ENCODE assay signal across 34 cellular contexts in genomic region chr1:53471000-53471399, GRCh38. TPM values are rescaled to one million over a fixed set of nuclear protein-coding genes. Genes with fewer than 3 reads are reported as not detected.
"Had no signal": no experiment of that assay in that cellular context is flagged by ENCODE, and none has a peak within 500 bp of the region (broad histone marks: within the 10 kb centered on the region; RNA-seq: fewer than 3 reads in every experiment).

No MANE protein-coding gene starts in this region.

- H3K4me3 ChIP-seq: esophagus muscularis mucosa, gastrocnemius medialis had no signal

- H3K27ac ChIP-seq: brain microvascular endothelial cell, esophagus muscularis mucosa, foreskin keratinocyte, gastrocnemius medialis, heart left ventricle, WERI-Rb-1 had no signal

- DNase-seq: activated B cell treated with CpG ODN at 0.5 μM for 24 hours; activated CD4-positive, alpha-beta T cell treated with anti-CD3 and anti-CD28 coated beads for 48 hours; activated CD4-positive, alpha-beta T cell treated with anti-CD3 and anti-CD28 coated beads, Interleukin-2, amount 50 U/mL, for 1 hour; activated CD4-positive, alpha-beta T cell treated with anti-CD3 and anti-CD28 coated beads, Interleukin-2, amount 50 U/mL, for 48 hours; activated CD8-positive, alpha-beta memory T cell treated with anti-CD3 and anti-CD28 coated beads, Interleukin-2, amount 10 ng/mL, durations not matched to agents 7 days and 5 days; activated CD8-positive, alpha-beta memory T cell treated with anti-CD3 and anti-CD28 coated beads, Interleukin-2, amount 50 U/mL, for 4 hours; activated CD8-positive, alpha-beta T cell treated with anti-CD3 and anti-CD28 coated beads for 36 hours; activated gamma-delta T cell; activated naive CD4-positive, alpha-beta T cell; activated naive CD4-positive, alpha-beta T cell treated with anti-CD3 and anti-CD28 coated beads, Interleukin-2, amount 10 ng/mL, durations not matched to agents 7 days and 5 days; activated naive CD8-positive, alpha-beta T cell treated with anti-CD3 and anti-CD28 coated beads, Interleukin-2, amount 10 ng/mL, durations not matched to agents 7 days and 5 days; activated T-cell treated with anti-CD3 and anti-CD28 coated beads for 4 hours; activated T-cell treated with anti-CD3 and anti-CD28 coated beads, Interleukin-2, amount 50 U/mL, for 24 hours; activated T-cell treated with anti-CD3 and anti-CD28 coated beads, Interleukin-2, amount 50 U/mL, for 72 hours; brain microvascular endothelial cell; cortex of kidney; dermis blood vessel endothelial cell; effector CD4-positive, alpha-beta T cell; effector memory CD8-positive, alpha-beta T cell; erythroblast; foreskin keratinocyte; gastrocnemius medialis; glutamatergic neuron; heart left ventricle; T-cell; T-helper 17 cell; WERI-Rb-1 had no signal

- H3K4me1 ChIP-seq: foreskin keratinocyte, gastrocnemius medialis had no signal

- H3K9me3 ChIP-seq: esophagus muscularis mucosa, gastrocnemius medialis, heart left ventricle had no signal

- H3K27me3 ChIP-seq: brain microvascular endothelial cell had no signal

- H3K36me3 ChIP-seq: brain microvascular endothelial cell, esophagus muscularis mucosa, gastrocnemius medialis, heart left ventricle, WERI-Rb-1 had no signal

RNA-seq across cellular contexts. Expression of gene DMRTB1, which starts 11.8 kb away (rescaled TPM):
- total RNA-seq: activated B cell treated with CpG ODN at 0.5 μM for 24 hours; activated CD8-positive, alpha-beta memory T cell treated with anti-CD3 and anti-CD28 coated beads for 36 hours; activated CD8-positive, alpha-beta memory T cell treated with anti-CD3 and anti-CD28 coated beads, Interleukin-2, amount 10 ng/mL, durations not matched to agents 7 days and 5 days; activated CD8-positive, alpha-beta T cell treated with anti-CD3 and anti-CD28 coated beads for 36 hours; activated naive CD4-positive, alpha-beta T cell treated with anti-CD3 and anti-CD28 coated beads, Interleukin-2, amount 50 U/mL, for 72 hours; activated naive CD8-positive, alpha-beta T cell treated with anti-CD3 and anti-CD28 coated beads, Interleukin-2, amount 10 ng/mL, durations not matched to agents 7 days and 5 days; activated T-cell treated with anti-CD3 and anti-CD28 coated beads, Interleukin-2, amount 50 U/mL, for 72 hours; astrocyte; bronchial epithelial cell; cardiac septum; cerebellum; dermis blood vessel endothelial cell; esophagus muscularis mucosa; foreskin keratinocyte; gastrocnemius medialis; heart left ventricle; T-cell; T-helper 17 cell had no signal
- polyA plus RNA-seq: foreskin keratinocyte, heart left ventricle had no signal
